33 cellular contexts compared by ENCODE assay signal in the genomic region with DNA sequence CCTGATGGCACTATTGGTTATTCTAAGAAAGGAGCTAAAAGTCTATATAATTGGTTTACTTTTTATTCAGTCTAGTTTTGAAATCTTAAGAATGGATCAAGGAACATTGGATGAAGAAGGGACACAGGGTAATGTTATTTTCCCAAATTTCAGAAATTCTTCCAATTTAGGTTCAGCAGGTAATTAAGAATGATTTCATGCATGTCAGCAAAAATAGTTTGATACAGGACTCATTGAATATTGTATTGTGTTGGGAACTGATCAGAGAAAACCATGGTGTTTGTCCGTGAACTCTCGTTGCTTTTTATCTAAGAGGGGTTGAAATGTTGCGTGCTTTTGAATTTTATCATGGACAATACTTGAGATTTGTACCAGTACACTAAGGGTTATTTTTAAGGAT. TPM values are rescaled to one million over a fixed set of nuclear protein-coding genes. Genes with fewer than 3 reads are reported as not detected.
"Had no signal": no experiment of that assay in that cellular context is flagged by ENCODE, and none has a peak within 500 bp of the region (broad histone marks: within the 10 kb centered on the region; RNA-seq: fewer than 3 reads in every experiment).

No MANE protein-coding gene starts in this region.

- ATAC-seq: activated CD8-positive, alpha-beta T cell treated with anti-CD3 and anti-CD28 coated beads for 36 hours; activated T-cell treated with anti-CD3 and anti-CD28 coated beads, Interleukin-2, amount 50 U/mL, for 72 hours; activated T-helper 17 cell treated with anti-CD3 and anti-CD28 coated beads, Interleukin-2, amount 50 U/mL, for 72 hours; PC-3 had no signal

- FAIRE-seq: astrocyte had no signal

- H3K27me3 ChIP-seq: body of pancreas, breast epithelium, Peyer's patch had no signal

- H3K36me3 ChIP-seq: breast epithelium, Peyer's patch had no signal

- H3K9ac ChIP-seq: KMS-11 had no signal

- H3K4me3 ChIP-seq: body of pancreas, breast epithelium, Peyer's patch had no signal

- H3K4me2 ChIP-seq: KMS-11 had no signal

- DNase-seq: activated CD4-positive, alpha-beta T cell treated with anti-CD3 and anti-CD28 coated beads, Interleukin-2, amount 10 ng/mL, durations not matched to agents 24 days and 14 days; activated CD4-positive, alpha-beta T cell treated with anti-CD3 and anti-CD28 coated beads, Interleukin-2, amount 50 U/mL, for 4 hours; activated CD8-positive, alpha-beta T cell treated with anti-CD3 and anti-CD28 coated beads for 36 hours; activated effector memory CD4-positive, alpha-beta T cell treated with anti-CD3 and anti-CD28 coated beads, Interleukin-2, amount 50 U/mL, for 16 hours; activated naive CD4-positive, alpha-beta T cell; activated naive CD4-positive, alpha-beta T cell treated with anti-CD3 and anti-CD28 coated beads, Interleukin-2, amount 50 U/mL, for 16 hours; activated naive CD8-positive, alpha-beta T cell treated with anti-CD3 and anti-CD28 coated beads for 36 hours; activated T-cell treated with anti-CD3 and anti-CD28 coated beads, Interleukin-2, amount 50 U/mL, for 1 hour; activated T-cell treated with anti-CD3 and anti-CD28 coated beads, Interleukin-2, amount 50 U/mL, for 72 hours; amygdala; caudate nucleus; MM.1S; MV-4-11; NCI-H1092; NCI-H1436 treated with DMSO at 0.1 percent for 48 hours; NCI-H1694 treated with DMSO at 0.1 percent for 48 hours; NCI-H2029; NCI-H345; NCI-H526; NCI-H748 treated with DMSO at 0.1 percent for 48 hours; NK-92 treated with Interleukin-12 subunit alpha and Interleukin-12 subunit beta, amount 100 ng/mL, for 24 hours; PC-3; Peyer's patch; RPMI8226; T1000 had no signal

- H3K9me3 ChIP-seq: body of pancreas, breast epithelium, Peyer's patch had no signal

- H3K27ac ChIP-seq: body of pancreas, breast epithelium, KMS-11, Peyer's patch had no signal

- H3K4me1 ChIP-seq: body of pancreas, breast epithelium had no signal

RNA-seq across cellular contexts. Expression of a gene that starts 58.6 kb away (rescaled TPM):
- total RNA-seq: activated CD4-positive, alpha-beta T cell treated with anti-CD3 and anti-CD28 coated beads, Interleukin-2, amount 10 ng/mL, durations not matched to agents 24 days and 14 days; activated CD8-positive, alpha-beta memory T cell treated with anti-CD3 and anti-CD28 coated beads for 36 hours; activated CD8-positive, alpha-beta T cell treated with anti-CD3 and anti-CD28 coated beads for 36 hours; activated naive CD8-positive, alpha-beta T cell treated with anti-CD3 and anti-CD28 coated beads for 36 hours; activated T-cell treated with anti-CD3 and anti-CD28 coated beads, Interleukin-2, amount 50 U/mL, for 72 hours; activated T-helper 17 cell treated with anti-CD3 and anti-CD28 coated beads, Interleukin-2, amount 50 U/mL, for 72 hours; T-helper 1 cell treated with Interleukin-12 subunit alpha and Interleukin-12 subunit beta and Interleukin-4 antibody, amounts not matched to agents 30 ng/mL and 1 ng/mL, for 36 hours; T-helper 2 cell treated with Interferon-gamma antibody and Interleukin-4, amounts not matched to agents 100 ng/mL and 5 ng/mL, for 36 hours had no signal
